27 cellular contexts compared by ENCODE assay signal in genomic region chr2:177894546-177894945, GRCh38.
A peak's percentile ranks its signal among the peaks of the same experiment; 100 is the strongest.
DNase-seq lines count a peak whose midpoint lies in the region; ATAC-seq and TF ChIP-seq lines count a peak whose summit lies in the region.
"Had no signal": no experiment of that assay in that cellular context is flagged by ENCODE, and none has a peak within 500 bp of the region (broad histone marks: within the 10 kb centered on the region; RNA-seq: fewer than 3 reads in every experiment).

No MANE protein-coding gene starts in this region.

- ATAC-seq in left lung (peak; percentile 16), HG02610 (IDR thresholded peaks at IDR 0.05; ENCODE audit: unreplicated experiment) (no peak)
- ATAC-seq: A549, GM12878, Panc1 had no signal

- DNase-seq in Caco-2 = no peak
- peak; percentile 60 for DNase-seq in amniotic epithelial cell (ENCODE audit: low read depth)
- no peak for DNase-seq in left lung
- DNase-seq in stomach = no peak
- no peak for DNase-seq in superior temporal gyrus (ENCODE audit: extremely low spot score)
- DNase-seq in activated naive CD4-positive, alpha-beta T cell (lab: John Stamatoyannopoulos, UW) = no peak
- DNase-seq: AML-193; CD4-positive, alpha-beta memory T cell; COR-L47; DMS79; EL; GDM1; GM23248; H7; Kasumi-1; NCI-H2029 treated with DMSO at 0.1 percent for 48 hours; NCI-H2227 treated with DMSO at 0.1 percent for 48 hours; NCI-H510A; NCI-H69; SHP77 treated with DMSO at 0.1 percent for 48 hours had no signal

- TF ChIP-seq POLR2A in stomach (IDR thresholded peaks at IDR 0.05) = no peak

- H3K27ac Mint-ChIP-seq in Caco-2 (ENCODE audit: unreplicated experiment) = peak overlapping the region; percentile 2
- H3K27ac Mint-ChIP-seq: CD4-positive, alpha-beta memory T cell had no signal

- H3K36me3 ChIP-seq in Caco-2 (ENCODE audit: control insufficient read depth, insufficient read depth, low read length) = no peaks in the 10 kb centered on the region
- H3K36me3 ChIP-seq in left lung = no peaks in the 10 kb centered on the region
- no peaks in the 10 kb centered on the region for H3K36me3 ChIP-seq in stomach
- H3K36me3 ChIP-seq: BLaER1 treated with 17β-estradiol and CSF1 and Interleukin-3, amounts not matched to agents 10 nM and 100 nM had no signal

- intact Hi-C loops in Caco-2 (cut with micrococcal nuclease; ENCODE audit: unreplicated experiment) = no loop called here
- intact Hi-C loops in left lung (cut with DNase I) = no loop called here
- intact Hi-C loops in stomach (cut with DNase I; ENCODE audit: low total_unique reads) = no loop called here

- H3K4me1 ChIP-seq in Caco-2 (peaks cover 11% of the 10 kb centered on the region), left lung (no peaks in the 10 kb centered on the region), stomach (peaks cover 0 to 14% (median 12%) of the 10 kb centered on the region in 4 donors)
- H3K4me1 ChIP-seq: A549; BLaER1 treated with 17β-estradiol and CSF1 and Interleukin-3, amounts not matched to agents 10 nM and 100 nM had no signal

- H3K4me3 Mint-ChIP-seq in Caco-2 (ENCODE audit: unreplicated experiment) = peak overlapping the region; percentile 1
- H3K4me3 Mint-ChIP-seq: CD4-positive, alpha-beta memory T cell had no signal

- H3K27ac ChIP-seq in left lung = no peak overlapping the region
- peak overlapping the region in 3 of 5 donors; percentile 16 to 33 (median 28) for H3K27ac ChIP-seq in stomach
- H3K27ac ChIP-seq: A549; BLaER1 treated with 17β-estradiol and CSF1 and Interleukin-3, amounts not matched to agents 10 nM and 100 nM; GM23248; RWPE1 had no signal

- CTCF ChIA-PET in Caco-2 (lab: Charles Lee) = no interaction called here

- WGBS in stomach, 5 donors = 28 to 46% (median 33%) methylated on average over 4 of the region's 4 CpGs

- H3K27me3 ChIP-seq in Caco-2 (replicated peaks; ENCODE audit: control insufficient read depth, insufficient read depth, low read length) = no peaks in the 10 kb centered on the region
- H3K27me3 ChIP-seq in left lung = no peaks in the 10 kb centered on the region
- H3K27me3 ChIP-seq in stomach = no peaks in the 10 kb centered on the region
- H3K27me3 ChIP-seq: BLaER1 treated with 17β-estradiol and CSF1 and Interleukin-3, amounts not matched to agents 10 nM and 100 nM had no signal

- POLR2A ChIA-PET in Caco-2 (lab: Charles Lee) = no interaction called here

- no TSS peak for BruUV-seq in Caco-2 (replicated peaks; lab: Mats Ljungman, UMichigan)

- no peaks in the 10 kb centered on the region for H3K27me3 Mint-ChIP-seq in Caco-2 (ENCODE audit: insufficient read depth, unreplicated experiment)

- no peaks in the 10 kb centered on the region for H3K9me3 Mint-ChIP-seq in Caco-2 (ENCODE audit: unreplicated experiment)
- H3K9me3 Mint-ChIP-seq: CD4-positive, alpha-beta memory T cell had no signal

- H3K4me1 Mint-ChIP-seq in Caco-2 (ENCODE audit: low read depth, unreplicated experiment) = peaks cover 18% of the 10 kb centered on the region
- H3K4me1 Mint-ChIP-seq: CD4-positive, alpha-beta memory T cell had no signal

- no peaks in the 10 kb centered on the region for H3K36me3 Mint-ChIP-seq in Caco-2 (ENCODE audit: insufficient read depth, unreplicated experiment)
- H3K36me3 Mint-ChIP-seq: CD4-positive, alpha-beta memory T cell had no signal

- TF ChIP-seq EP300 in stomach (IDR thresholded peaks at IDR 0.05) = no peak

- TF ChIP-seq CTCF in Caco-2 (IDR thresholded peaks at IDR 0.05; ENCODE audit: insufficient read depth in 1 of 2, low read depth in 1 of 2, low read length in 1 of 2, severe bottlenecking in 1 of 2, unreplicated experiment in 1 of 2) (no peak), left lung (IDR thresholded peaks at IDR 0.05) (no peak), stomach (IDR thresholded peaks at IDR 0.05) (no peak)

- H3K9me3 ChIP-seq in Caco-2 (no peaks in the 10 kb centered on the region; the same call in 1 of the 2 replicates), left lung (no peaks in the 10 kb centered on the region), stomach (no peaks in the 10 kb centered on the region)
- H3K9me3 ChIP-seq: A549; BLaER1 treated with 17β-estradiol and CSF1 and Interleukin-3, amounts not matched to agents 10 nM and 100 nM had no signal

- H3K4me3 ChIP-seq in Caco-2 (ENCODE audit: low read depth, low read length) (no peak overlapping the region), left lung (no peak overlapping the region), stomach (no peak overlapping the region)
- H3K4me3 ChIP-seq: A549; BLaER1 treated with 17β-estradiol and CSF1 and Interleukin-3, amounts not matched to agents 10 nM and 100 nM; GM12878; GM23248; K562 had no signal

Comparison
In these comparisons a context has a peak if more than half of its experiments do, and no peak if none do; other contexts are left out.
1. H3K27ac ChIP-seq: peak in stomach (3 of 5); none in left lung (0 of 2).